In the genomic region with DNA sequence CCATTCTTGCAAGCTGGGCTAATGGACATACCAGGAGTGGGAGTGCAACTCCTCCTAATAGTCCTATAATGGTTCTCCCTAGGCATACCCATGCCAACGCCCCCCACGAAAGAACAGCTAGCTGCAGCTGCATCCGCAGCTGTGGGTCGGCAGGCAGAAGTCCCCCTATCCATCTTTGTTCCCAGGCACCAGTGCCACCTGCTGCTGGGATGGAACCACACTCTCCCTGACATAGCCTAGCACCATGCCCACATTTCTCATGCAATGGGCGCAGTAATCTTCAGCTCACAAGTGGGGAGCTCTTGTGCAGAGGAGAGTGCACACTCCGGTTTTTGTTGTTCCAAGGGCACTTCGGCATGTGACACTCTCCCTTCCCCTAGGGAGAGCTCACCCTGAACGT, we compare ENCODE assay signal across 27 cellular contexts.
"Had no signal": no experiment of that assay in that cellular context is flagged by ENCODE, and none has a peak within 500 bp of the region (broad histone marks: within the 10 kb centered on the region; RNA-seq: fewer than 3 reads in every experiment).

No MANE protein-coding gene starts in this region.

- H3K4me3 Mint-ChIP-seq: activated CD8-positive, alpha-beta T cell treated with anti-CD3 and anti-CD28 coated beads, Interleukin-2, amount 10 ng/mL, durations not matched to agents 7 days and 5 days; activated naive CD8-positive, alpha-beta T cell; activated T-cell treated with anti-CD3 and anti-CD28 coated beads, Interleukin-2, amount 50 U/mL, for 4 hours; brain had no signal

- H3K4me3 ChIP-seq: MG63, SJCRH30 had no signal

- H3K27ac Mint-ChIP-seq: activated CD8-positive, alpha-beta T cell treated with anti-CD3 and anti-CD28 coated beads, Interleukin-2, amount 10 ng/mL, durations not matched to agents 7 days and 5 days; activated naive CD8-positive, alpha-beta T cell; brain had no signal

- H3K9ac ChIP-seq: SK-N-SH had no signal

- H3K27me3 Mint-ChIP-seq: activated naive CD8-positive, alpha-beta T cell; brain had no signal

- H3K36me3 Mint-ChIP-seq: activated naive CD8-positive, alpha-beta T cell; brain had no signal

- DNase-seq: activated CD4-positive, alpha-beta T cell treated with anti-CD3 and anti-CD28 coated beads for 48 hours; activated CD4-positive, alpha-beta T cell treated with anti-CD3 and anti-CD28 coated beads, Interleukin-2, amount 50 U/mL, for 4 hours; activated CD4-positive, CD25-positive, alpha-beta regulatory T cell treated with anti-CD3 and anti-CD28 coated beads, Interleukin-2, amount 50 U/mL, for 72 hours; activated CD8-positive, alpha-beta T cell treated with anti-CD3 and anti-CD28 coated beads, Interleukin-2, amount 10 ng/mL, durations not matched to agents 7 days and 5 days; activated effector memory CD4-positive, alpha-beta T cell treated with anti-CD3 and anti-CD28 coated beads, Interleukin-2, amount 50 U/mL, for 16 hours; activated naive CD4-positive, alpha-beta T cell treated with Interleukin-2 at 50 U/mL for 16 hours; activated T-cell treated with anti-CD3 and anti-CD28 coated beads, Interleukin-2, amount 50 U/mL, for 4 hours; amygdala; MG63; MV-4-11; NCI-H1092 treated with DMSO at 0.1 percent for 48 hours; NCI-H1417 treated with DMSO at 0.1 percent for 48 hours; NCI-H1694 treated with DMSO at 0.1 percent for 48 hours; NCI-H2029 treated with DMSO at 0.1 percent for 48 hours; NCI-H510A treated with DMSO at 0.1 percent for 48 hours; NCI-H69; NK-92 treated with Interleukin-12 subunit alpha and Interleukin-12 subunit beta, amount 100 ng/mL, for 24 hours; OCI-M1; Right ventricle myocardium superior; SK-N-SH; T-helper 1 cell; WERI-Rb-1 had no signal

- H3K4me1 Mint-ChIP-seq: brain had no signal

- FAIRE-seq: astrocyte had no signal

- H3K27me3 ChIP-seq: MG63, SJCRH30 had no signal

- H3K27ac ChIP-seq: RWPE1, SJCRH30, WERI-Rb-1 had no signal

- H3K9me3 ChIP-seq: MG63, SJCRH30, SK-N-SH had no signal

- H3K36me3 ChIP-seq: MG63, SJCRH30, WERI-Rb-1 had no signal

- H3K4me1 ChIP-seq: SJCRH30 had no signal

- H3K4me2 ChIP-seq: SK-N-SH had no signal
